Comparison of ENCODE assay signal across 32 cellular contexts in genomic region chr20:17872920-17873319, GRCh38.
A peak's percentile ranks its signal among the peaks of the same experiment; 100 is the strongest.
DNase-seq lines count a peak whose midpoint lies in the region; ATAC-seq, FAIRE-seq and TF ChIP-seq lines count a peak whose summit lies in the region.
"Had no signal": no experiment of that assay in that cellular context is flagged by ENCODE, and none has a peak within 500 bp of the region (broad histone marks: within the 10 kb centered on the region; RNA-seq: fewer than 3 reads in every experiment).

No MANE protein-coding gene starts in this region.

- ATAC-seq in K562 (no peak; the same call in 2 of the 3 replicates), HepG2 (no peak), HG03469 (IDR thresholded peaks at IDR 0.05; ENCODE audit: unreplicated experiment) (no peak), GM18498 (IDR thresholded peaks at IDR 0.05; ENCODE audit: unreplicated experiment) (no peak), T-helper 17 cell (no peak)
- ATAC-seq: effector memory CD8-positive, alpha-beta T cell; gastrocnemius medialis; left colon had no signal

- DNase-seq in GM12891 (ENCODE audit: insufficient read length, low spot score) (no peak), K562 (ENCODE audit: extremely low read depth in 1 of 4, low spot score in 3 of 4) (no peak), HepG2 (ENCODE audit: low spot score) (no peak), testis (no peak), T-helper 17 cell (no peak), NCI-H2227 (lab: John Stamatoyannopoulos, UW; ENCODE audit: unreplicated experiment) (no peak)
- DNase-seq: ACHN; activated CD8-positive, alpha-beta memory T cell treated with anti-CD3 and anti-CD28 coated beads, Interleukin-2, amount 50 U/mL, for 4 hours; C1 segment of cervical spinal cord; Caco-2; DMS79 treated with DMSO at 0.1 percent for 48 hours; effector memory CD8-positive, alpha-beta T cell; gastrocnemius medialis; hippocampal formation; KG1; left colon; naive B cell; NCI-H1417 treated with DMSO at 0.1 percent for 48 hours; NCI-H2081 treated with DMSO at 0.1 percent for 48 hours; NCI-H345; NCI-H774; SW 1271; T1000; thyroid gland had no signal

- TF ChIP-seq CTCF in K562 (IDR thresholded peaks at IDR 0.05 in 2 of 3, conservative IDR thresholded peaks at IDR 0.05 in 1 of 3; ENCODE audit: insufficient read depth in 2 of 3, low read depth in 1 of 3, low read length in 3 of 3) (no peak), HepG2 (CRISPR knock-in tag; IDR thresholded peaks at IDR 0.05) (no peak), testis (IDR thresholded peaks at IDR 0.05) (no peak)

- no peak overlapping the region for H3K4me3 Mint-ChIP-seq in T-helper 17 cell
- H3K4me3 Mint-ChIP-seq: activated naive CD4-positive, alpha-beta T cell treated with anti-CD3 and anti-CD28 coated beads, Interleukin-2, amount 50 U/mL, for 24 hours; effector memory CD8-positive, alpha-beta T cell; memory B cell; naive B cell; stimulated activated naive CD8-positive, alpha-beta T cell treated with anti-CD3 and anti-CD28 coated beads, Interleukin-15, Interleukin-2, amounts not matched to agents 100 ng/mL and 50 ng/mL, for 24 hours had no signal

- H3K4me2 ChIP-seq in K562 (ENCODE audit: insufficient read depth, low read length) (no peak overlapping the region), HepG2 (ENCODE audit: low read depth, low read length) (peak overlapping the region; percentile 74; the same call in 1 of the 2 replicates)

- H4K20me1 ChIP-seq in K562 (replicated peaks; ENCODE audit: control insufficient read depth, insufficient read depth, low read length) (no peaks in the 10 kb centered on the region), HepG2 (ENCODE audit: insufficient read depth, low read length) (no peaks in the 10 kb centered on the region)

- no peak overlapping the region for H3K27ac Mint-ChIP-seq in T-helper 17 cell
- H3K27ac Mint-ChIP-seq: activated naive CD4-positive, alpha-beta T cell treated with anti-CD3 and anti-CD28 coated beads, Interleukin-2, amount 50 U/mL, for 24 hours; memory B cell; stimulated activated naive CD8-positive, alpha-beta T cell treated with anti-CD3 and anti-CD28 coated beads, Interleukin-15, Interleukin-2, amounts not matched to agents 100 ng/mL and 50 ng/mL, for 24 hours had no signal

- POLR2A ChIA-PET in K562 (lab: Yijun Ruan, JAX) = no interaction called here
- POLR2A ChIA-PET in HepG2 (lab: Yijun Ruan, JAX) = interaction anchor here (1.1 to 14.0 kb wide), 13 partner anchors 13 to 303 kb away, joined by 3 to 763 read pairs (median 13); partner anchors contain the start of genes DSTN and RRBP1

- WGBS in K562 (ENCODE audit: insufficient coverage, low coverage, missing lambda C conversion rate) = 37% methylated on average over 5 of the region's 5 CpGs
- WGBS in HepG2 (ENCODE audit: low lambda C conversion rate) = 58% methylated on average over 5 of the region's 5 CpGs
- 20 to 36% methylated on average over 5 of the region's 5 CpGs for WGBS in testis, 2 donors

- no peaks in the 10 kb centered on the region for H3K9me3 ChIP-seq in K562 (replicated peaks; ENCODE audit: control insufficient read depth, insufficient read depth, low read depth, low read length)
- no peaks in the 10 kb centered on the region for H3K9me3 ChIP-seq in HepG2 (ENCODE audit: low read length)
- no peaks in the 10 kb centered on the region for H3K9me3 ChIP-seq in testis
- H3K9me3 ChIP-seq in T-helper 17 cell (ENCODE audit: control insufficient read depth, low read length, poor library complexity, severe bottlenecking) = no peaks in the 10 kb centered on the region
- H3K9me3 ChIP-seq: Caco-2, gastrocnemius medialis, prostate gland, thyroid gland had no signal

- H3K36me3 Mint-ChIP-seq in T-helper 17 cell (ENCODE audit: low read depth) = peaks cover 8% of the 10 kb centered on the region
- H3K36me3 Mint-ChIP-seq: activated naive CD4-positive, alpha-beta T cell treated with anti-CD3 and anti-CD28 coated beads, Interleukin-2, amount 50 U/mL, for 24 hours; memory B cell had no signal

- intact Hi-C loops in K562 (cut with micrococcal nuclease) = no loop called here
- intact Hi-C loops in HepG2 (cut with micrococcal nuclease; ENCODE audit: unreplicated experiment) = no loop called here
- intact Hi-C loops in testis (cut with DNase I; ENCODE audit: low total_unique reads) = no loop called here

- no peak overlapping the region for H3K9ac ChIP-seq in K562 (ENCODE audit: insufficient read depth in 1 of 2, low read depth in 2 of 2, low read length in 2 of 2)
- H3K9ac ChIP-seq in HepG2 (ENCODE audit: insufficient read depth, low read depth, low read length) = no peak overlapping the region

- H2AFZ ChIP-seq in K562 (ENCODE audit: low read depth, low read length) = 0 out of 2 replicates have a peak overlapping the region, but pooled peaks have one; percentile 70
- no peak overlapping the region for H2AFZ ChIP-seq in HepG2 (ENCODE audit: low read length)

- peaks cover 48% of the 10 kb centered on the region for H3K27me3 Mint-ChIP-seq in T-helper 17 cell

- H3K4me1 ChIP-seq in K562 (replicated peaks in 1 of 2; ENCODE audit: control insufficient read depth in 2 of 2, insufficient read depth in 2 of 2, low read length in 2 of 2) (no peaks in the 10 kb centered on the region; a peak in 1 of 5 replicates), HepG2 (ENCODE audit: insufficient read depth, low read length) (peaks cover 82% of the 10 kb centered on the region), testis (peaks cover 35% of the 10 kb centered on the region)

- H3K27ac ChIP-seq in K562 (ENCODE audit: extremely low read depth, low read depth, low read length) (no peak overlapping the region), HepG2 (ENCODE audit: extremely low read length, insufficient read depth, low read length) (peak overlapping the region; percentile 78), testis (no peak overlapping the region)

- FAIRE-seq in GM12891 (lab: Jason Lieb, UNC) (peak; percentile 31), K562 (lab: Jason Lieb, UNC) (no peak), HepG2 (lab: Jason Lieb, UNC) (no peak)
- FAIRE-seq: RCC 7860 had no signal

- no peaks in the 10 kb centered on the region for H3K9me1 ChIP-seq in K562 (ENCODE audit: control insufficient read depth, insufficient read depth, low read length)

- CTCF ChIA-PET in K562 (lab: Yijun Ruan, JAX; ENCODE audit: low intra/inter-chr PET ratio) (no interaction called here), HepG2 (lab: Yijun Ruan, JAX; ENCODE audit: low intra/inter-chr PET ratio, low total read pairs) (no interaction called here)

- H3K36me3 ChIP-seq in K562 (ENCODE audit: control insufficient read depth, insufficient read depth, low read length) = no peaks in the 10 kb centered on the region
- H3K36me3 ChIP-seq in HepG2 (replicated peaks in 1 of 2; ENCODE audit: control insufficient read depth in 1 of 2, insufficient read depth in 2 of 2, low read length in 2 of 2) = no peaks in the 10 kb centered on the region
- H3K36me3 ChIP-seq in testis (ENCODE audit: low read depth, missing control alignments) = no peaks in the 10 kb centered on the region
- H3K36me3 ChIP-seq: gastrocnemius medialis, prostate gland, thyroid gland had no signal

- TF ChIP-seq RAD21 in K562 (CRISPR knock-in tag; conservative IDR thresholded peaks at IDR 0.05 in 1 of 2, IDR thresholded peaks at IDR 0.05 in 1 of 2) = no peak
- TF ChIP-seq RAD21 in HepG2 (CRISPR knock-in tag; IDR thresholded peaks at IDR 0.05) = no peak

- peaks cover 6 to 25% of the 10 kb centered on the region in 2 experiments; a peak in 3 of 5 replicates for H3K27me3 ChIP-seq in K562 (ENCODE audit: control insufficient read depth in 2 of 2, insufficient read depth in 2 of 2, low read length in 2 of 2)
- no peaks in the 10 kb centered on the region for H3K27me3 ChIP-seq in HepG2 (ENCODE audit: control insufficient read depth in 1 of 2, insufficient read depth in 2 of 2, low read length in 2 of 2)
- H3K27me3 ChIP-seq in testis = no peaks in the 10 kb centered on the region
- H3K27me3 ChIP-seq: thyroid gland had no signal

- H3K4me3 ChIP-seq in K562 (no peak overlapping the region), HepG2 (replicated peaks in 1 of 3; ENCODE audit: insufficient read depth in 1 of 3, low read depth in 2 of 3, low read length in 3 of 3) (no peak overlapping the region), testis (peak overlapping the region; percentile 31 to 36)
- H3K4me3 ChIP-seq: coronary artery, gastrocnemius medialis, prostate gland, thyroid gland had no signal

- TF ChIP-seq EP300 in K562 (IDR thresholded peaks at IDR 0.05; ENCODE audit: low read length) (no peak), HepG2 (IDR thresholded peaks at IDR 0.05; ENCODE audit: low read depth in 2 of 2, low read length in 2 of 2) (no peak), HepG2 (CRISPR knock-in tag; IDR thresholded peaks at IDR 0.05; ENCODE audit: borderline replicate concordance) (no peak; the same call in 1 of the 2 replicates)

- peaks cover 9% of the 10 kb centered on the region for H3K4me1 Mint-ChIP-seq in T-helper 17 cell

- no peaks in the 10 kb centered on the region for H3K79me2 ChIP-seq in K562 (ENCODE audit: control insufficient read depth, insufficient read depth, low read length)
- peaks cover under 1% of the 10 kb centered on the region for H3K79me2 ChIP-seq in HepG2 (ENCODE audit: insufficient read depth, low read length)

- in situ Hi-C loops in K562 (cut with MboI) = no loop called here
- in situ Hi-C loops in HepG2 (cut with HindIII; ENCODE audit: extremely low pct_ligation_motif_present, low pct_unique_long_range_greater_than_20kb) = no loop called here

- no TSS peak for BruUV-seq in K562 (replicated peaks; lab: Mats Ljungman, UMichigan)
- no TSS peak for BruUV-seq in HepG2 (replicated peaks; lab: Mats Ljungman, UMichigan)

- TF ChIP-seq POLR2A in GM12891 (IDR thresholded peaks at IDR 0.05; ENCODE audit: low read depth, low read length) (no peak), K562 (conservative IDR thresholded peaks at IDR 0.05) (no peak), HepG2 (IDR thresholded peaks at IDR 0.05; ENCODE audit: insufficient read depth in 1 of 2, low read depth in 2 of 2, low read length in 2 of 2) (no peak), testis (IDR thresholded peaks at IDR 0.05) (no peak)

TF ChIP-seq in GM12891, 5 proteins besides CTCF, POLR2A, EP300 and RAD21 (continues in another document):
- no peak for TF ChIP-seq SPI1 (IDR thresholded peaks at IDR 0.05; ENCODE audit: low read depth, low read length)
- TF ChIP-seq TAF1 (IDR thresholded peaks at IDR 0.05; ENCODE audit: low read depth, low read length) = no peak
- no peak for TF ChIP-seq POLR2AphosphoS5 (IDR thresholded peaks at IDR 0.05; ENCODE audit: low read depth, low read length)

TF ChIP-seq in K562, 482 proteins besides CTCF, POLR2A, EP300 and RAD21 (continues in another document):
- TF ChIP-seq TCF3 (CRISPR knock-in tag; IDR thresholded peaks at IDR 0.05) (no peak), ZNF253 (CRISPR knock-in tag; conservative IDR thresholded peaks at IDR 0.05) (no peak), PHTF2 (CRISPR knock-in tag; IDR thresholded peaks at IDR 0.05) (no peak), NEUROD1 (IDR thresholded peaks at IDR 0.05; ENCODE audit: borderline replicate concordance, low read depth, low read length, partially characterized antibody) (no peak)

TF ChIP-seq in HepG2, 621 proteins besides CTCF, POLR2A, EP300 and RAD21 (continues in another document):
- TF ChIP-seq TCF7 (IDR thresholded peaks at IDR 0.05; ENCODE audit: low read depth) (0 out of 2 replicates have a peak, but pooled peaks have one; percentile 4), JUND (CRISPR knock-in tag; IDR thresholded peaks at IDR 0.05) (no peak)

Comparison
In these comparisons a context has a peak if more than half of its experiments do, and no peak if none do; other contexts are left out.
1. H3K4me3 ChIP-seq: peak in testis (2 of 2); none in K562 (single experiment) and HepG2 (0 of 3).